Comparison of ENCODE assay signal across 7 cellular contexts in the genomic region with DNA sequence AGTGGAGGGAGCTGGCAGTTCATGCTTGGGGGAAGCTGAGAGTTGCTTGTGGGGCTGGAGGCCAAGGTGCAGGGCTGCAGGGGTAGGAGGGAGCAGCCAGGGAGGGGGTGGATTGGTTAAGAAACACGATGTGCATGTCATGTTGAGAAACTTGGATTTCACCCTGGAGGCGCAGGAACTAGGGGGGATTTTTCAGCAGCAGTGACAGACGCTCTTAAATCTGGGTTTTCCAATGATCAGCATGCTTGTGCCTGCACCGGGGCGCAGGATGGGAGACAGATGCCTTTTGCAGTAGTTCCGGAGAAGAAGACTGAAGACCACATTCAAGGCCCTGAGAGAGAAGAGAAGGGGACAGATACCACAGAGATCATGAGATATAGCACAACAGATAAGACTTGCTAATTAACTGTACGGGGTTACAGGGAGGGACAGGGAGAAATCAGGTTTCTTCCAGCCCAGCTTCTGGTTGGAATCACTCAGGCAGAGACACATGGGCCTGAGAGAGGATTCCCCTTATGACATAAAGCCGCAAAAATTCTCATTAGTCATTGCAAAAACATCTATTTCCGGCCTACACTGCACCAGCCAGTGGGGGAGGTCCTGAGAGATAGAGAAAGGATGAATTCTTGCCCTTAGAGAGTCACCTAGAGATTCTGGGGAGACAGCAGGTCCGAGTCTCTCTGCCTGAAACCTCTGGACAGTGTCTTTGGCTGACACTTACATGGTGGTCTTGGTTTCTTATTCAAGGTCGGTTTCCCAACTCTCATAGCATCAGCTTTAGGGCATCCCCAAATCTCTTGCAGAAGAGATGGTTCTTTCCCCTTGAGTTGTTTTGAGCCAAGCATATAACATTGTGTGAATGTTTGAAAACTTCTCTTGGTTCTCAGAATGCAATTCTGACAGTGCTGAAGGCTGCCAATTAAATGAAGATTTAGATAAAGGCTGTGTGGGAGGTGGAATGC. TPM values are rescaled to one million over a fixed set of nuclear protein-coding genes. Genes with fewer than 3 reads are reported as not detected.
DNase-seq lines count a peak whose midpoint lies in the region; ATAC-seq and TF ChIP-seq lines count a peak whose summit lies in the region.

No MANE protein-coding gene starts in this region.

- H3K27me3 ChIP-seq in RWPE2 (ENCODE audit: insufficient read depth, poor library complexity, severe bottlenecking) = no peaks in the 10 kb centered on the region

- in situ Hi-C loops in astrocyte of the spinal cord (cut with HindIII; ENCODE audit: low sequenced_read_pairs) = no loop called here

- H3K4me3 ChIP-seq in RWPE2 (ENCODE audit: severe bottlenecking) (no peak overlapping the region), astrocyte of the spinal cord (ENCODE audit: low read depth, low read length) (no peak overlapping the region), mesodermal cell (ENCODE audit: extremely low read depth, insufficient read depth, low read length, poor library complexity, severe bottlenecking) (no peak overlapping the region)

- H3K27ac ChIP-seq in RWPE2 (ENCODE audit: poor library complexity, severe bottlenecking) (peak overlapping the region; percentile 99), mesodermal cell (ENCODE audit: low read depth, low read length, severe bottlenecking) (peak overlapping the region; percentile 99)

- DNase-seq in RWPE2 (ENCODE audit: low spot score) (no peak), astrocyte of the spinal cord (ENCODE audit: low read depth, low spot score) (peak; percentile 91), NCI-H2196 (lab: John Stamatoyannopoulos, UW; ENCODE audit: unreplicated experiment) (no peak), NCI-H345 treated with DMSO at 0.1 percent for 48 hours (lab: John Stamatoyannopoulos, UW; ENCODE audit: unreplicated experiment) (no peak)

- H3K9me3 ChIP-seq in RWPE2 (ENCODE audit: severe bottlenecking) = no peaks in the 10 kb centered on the region
- H3K9me3 ChIP-seq in mesodermal cell (ENCODE audit: control insufficient read depth, low read length) = no peaks in the 10 kb centered on the region

- peak; percentile 77 for ATAC-seq in GM18909 (IDR thresholded peaks at IDR 0.05; ENCODE audit: poor library complexity, unreplicated experiment)
- peak; percentile 59 for ATAC-seq in HG03025 (IDR thresholded peaks at IDR 0.05; ENCODE audit: low FRiP score, unreplicated experiment)
- ATAC-seq in RWPE2 (ENCODE audit: low read depth) = peak; percentile 94

- no peak for TF ChIP-seq CTCF in RWPE2 (IDR thresholded peaks at IDR 0.05; ENCODE audit: poor library complexity, severe bottlenecking)
- TF ChIP-seq CTCF in astrocyte of the spinal cord (IDR thresholded peaks at IDR 0.05; ENCODE audit: low read depth, low read length) = no peak

- WGBS in mesodermal cell (ENCODE audit: insufficient coverage in 2 of 2), 2 experiments = 46 to 61% methylated on average over 7 to 9 of the region's 11 CpGs

- 0 out of 2 replicates have a peak, but pooled peaks cover 3% of the 10 kb centered on the region for H3K36me3 ChIP-seq in RWPE2 (ENCODE audit: low read depth)
- peaks cover 13% of the 10 kb centered on the region for H3K36me3 ChIP-seq in mesodermal cell (ENCODE audit: control insufficient read depth, insufficient read depth, low read length)

- H3K4me1 ChIP-seq in RWPE2 (ENCODE audit: insufficient read depth, poor library complexity, severe bottlenecking) = peaks cover 62% of the 10 kb centered on the region
- peaks cover 63% of the 10 kb centered on the region for H3K4me1 ChIP-seq in mesodermal cell (ENCODE audit: control insufficient read depth, insufficient read depth, low read length, poor library complexity, severe bottlenecking)

RNA-seq across cellular contexts. Expression of a gene that starts 27.1 kb away (rescaled TPM):
- polyA plus RNA-seq in mesodermal cell (2013, experiment 1 of 2) = 160 TPM
- polyA plus RNA-seq in mesodermal cell (2013, experiment 2 of 2) = 121 TPM
